8 cellular contexts compared by ENCODE assay signal in the genomic region with DNA sequence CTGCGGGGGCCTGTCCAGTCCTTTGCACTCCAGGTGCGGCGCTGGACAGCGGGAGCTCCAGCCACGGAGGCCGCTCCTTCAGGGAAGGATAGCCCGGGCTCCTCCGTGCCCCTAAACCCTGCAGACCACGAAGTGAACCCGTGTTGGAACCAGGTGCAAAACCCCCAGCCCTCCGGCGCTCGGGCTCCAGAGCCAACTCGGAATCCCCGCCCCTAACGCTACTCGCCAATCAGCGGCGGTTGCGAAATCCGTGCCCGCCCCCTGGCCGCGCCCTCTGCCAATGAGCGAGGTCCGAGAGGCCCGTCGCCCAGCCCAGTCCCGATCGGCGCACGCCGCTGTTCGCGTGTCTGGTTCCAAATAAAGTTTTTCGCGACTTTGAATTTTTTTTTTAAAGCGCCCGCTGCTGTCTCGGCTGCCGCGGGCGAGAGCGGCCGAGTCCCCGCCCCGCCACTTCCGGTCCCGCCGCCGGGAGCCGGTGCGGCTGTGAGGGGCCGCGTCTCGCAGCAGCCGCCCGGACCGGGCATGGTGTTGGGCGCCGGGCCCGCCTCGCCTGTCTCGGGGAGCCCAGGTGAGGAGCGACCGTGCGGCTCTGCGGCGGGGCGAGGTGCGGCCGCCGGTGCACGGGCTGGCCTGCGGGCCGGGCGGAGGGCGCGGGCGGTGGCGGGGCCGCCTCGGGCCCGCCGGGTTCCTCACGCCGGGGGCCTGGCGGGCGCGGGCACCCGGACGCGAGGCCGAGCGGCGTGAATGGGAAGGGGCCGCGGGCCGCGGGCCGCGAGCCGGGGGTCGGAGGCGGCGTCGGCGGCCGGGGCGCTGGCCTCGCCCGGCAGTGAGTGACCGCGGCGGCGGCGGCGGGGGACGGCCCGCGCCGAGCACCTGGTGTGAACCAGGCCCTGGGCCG. TPM values are rescaled to one million over a fixed set of nuclear protein-coding genes. Genes with fewer than 3 reads are reported as not detected.
DNase-seq lines count a peak whose midpoint lies in the region; ATAC-seq and TF ChIP-seq lines count a peak whose summit lies in the region.

A gene with protein sequence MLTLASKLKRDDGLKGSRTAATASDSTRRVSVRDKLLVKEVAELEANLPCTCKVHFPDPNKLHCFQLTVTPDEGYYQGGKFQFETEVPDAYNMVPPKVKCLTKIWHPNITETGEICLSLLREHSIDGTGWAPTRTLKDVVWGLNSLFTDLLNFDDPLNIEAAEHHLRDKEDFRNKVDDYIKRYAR (plus strand): TSS at position 450 of the 898 bp plus-strand sequence. CDS start 6,094 bp downstream, outside the sequence.

- peak within 1 kb of the TSS; percentile 66 for H2AK5ac ChIP-seq in IMR-90 (ENCODE audit: low read depth, low read length)

- no peak for TF ChIP-seq CTCF in IMR-90 (conservative IDR thresholded peaks at IDR 0.05; ENCODE audit: low read depth, low read length)
- TF ChIP-seq CTCF in epithelial cell of proximal tubule (conservative IDR thresholded peaks at IDR 0.05; ENCODE audit: low read depth, low read length): no peak

- intact Hi-C loops in IMR-90 (cut with micrococcal nuclease): loop anchor here (2.0 to 5.0 kb wide), 2 partner anchors 95 to 108 kb away; partner anchors contain the start of genes RAMP1 and SCLY

- H2BK15ac ChIP-seq in IMR-90 (ENCODE audit: low read depth, low read length): no peak within 1 kb of the TSS

- H2BK5ac ChIP-seq in IMR-90 (ENCODE audit: low read depth, low read length, poor library complexity, severe bottlenecking): peak within 1 kb of the TSS; percentile 40

- peak within 1 kb of the TSS; percentile 85 for H3K4me3 ChIP-seq in IMR-90 (ENCODE audit: insufficient read depth, low read depth, low read length)
- peak within 1 kb of the TSS; percentile 82 for H3K4me3 ChIP-seq in epithelial cell of proximal tubule (ENCODE audit: low read depth, low read length)
- peak within 1 kb of the TSS; percentile 85 to 87 for H3K4me3 ChIP-seq in mucosa of rectum (ENCODE audit: low read length in 2 of 2)

- no peak for TF ChIP-seq RAD21 in IMR-90 (IDR thresholded peaks at IDR 0.05; ENCODE audit: low read length)

- H3K36me3 ChIP-seq in IMR-90 (ENCODE audit: control insufficient read depth, insufficient read depth, low read length) (no peaks in the 10 kb centered on the region), mucosa of rectum (ENCODE audit: control insufficient read depth in 2 of 2, insufficient read depth in 2 of 2, low read length in 2 of 2) (peaks cover 0 to 3% of the 10 kb centered on the region in 2 donors)

- DNase-seq in DMS 273 treated with DMSO at 0.1 percent for 48 hours (lab: John Stamatoyannopoulos, UW) (peak; percentile 89), IMR-90 (peak; percentile 95), OCI-M1 (lab: John Stamatoyannopoulos, UW) (peak; percentile 98), activated T-cell treated with anti-CD3 and anti-CD28 coated beads for 48 hours (ENCODE audit: low read depth) (peak; percentile 97), epithelial cell of proximal tubule (ENCODE audit: low read depth) (peak; percentile 58)
- DNase-seq in stimulated activated CD8-positive, alpha-beta memory T cell treated with anti-CD3 and anti-CD28 coated beads, Interleukin-4, amount 100 ng/mL, for 48 hours: peak; percentile 99

- H3K56ac ChIP-seq in IMR-90 (ENCODE audit: extremely low read depth, insufficient read depth, low read length): peak within 1 kb of the TSS; percentile 35; the same call in 1 of the 2 replicates

- no peaks in the 10 kb centered on the region for H3K27me3 ChIP-seq in IMR-90 (ENCODE audit: control insufficient read depth, insufficient read depth, low read length)
- no peaks in the 10 kb centered on the region for H3K27me3 ChIP-seq in mucosa of rectum (ENCODE audit: control insufficient read depth in 2 of 2, insufficient read depth in 2 of 2, low read length in 2 of 2)

- dilution Hi-C loops in IMR-90 (cut with HindIII; ENCODE audit: low sequenced_read_pairs, unreplicated experiment): no loop called here

- no peak within 1 kb of the TSS for H3K18ac ChIP-seq in IMR-90 (ENCODE audit: low read depth, low read length)

- ATAC-seq in GM21528 (IDR thresholded peaks at IDR 0.05; ENCODE audit: low FRiP score, unreplicated experiment): peak; percentile 95
- ATAC-seq in IMR-90 (ENCODE audit: low read depth): peak; percentile 96

- H3K9me1 ChIP-seq in IMR-90 (ENCODE audit: insufficient read depth, low read length): peaks cover 29% of the 10 kb centered on the region

- WGBS in IMR-90 (ENCODE audit: extremely low coverage in 2 of 2, insufficient read length in 1 of 2), 2 experiments: 0% methylated on average over 105 of the region's 123 CpGs; no CpG with 5 or more reads in 1 of the 2 experiments

- TF ChIP-seq POLR2A in IMR-90 (IDR thresholded peaks at IDR 0.05; ENCODE audit: low read depth, low read length): peak; percentile 61; the same call in 1 of the 2 replicates

- POLR2A ChIA-PET in IMR-90 (lab: Charles Lee; ENCODE audit: unreplicated experiment): no interaction called here

- peak within 1 kb of the TSS; percentile 90 for H2AK9ac ChIP-seq in IMR-90 (replicated peaks; ENCODE audit: low read depth, low read length, poor library complexity)

- H3K27ac ChIP-seq in IMR-90 (ENCODE audit: insufficient read depth, low read length) (peak within 1 kb of the TSS; percentile 66), mucosa of rectum (ENCODE audit: low read depth in 2 of 2, low read length in 2 of 2) (peak within 1 kb of the TSS in 1 of 2 donors; percentile 67)

- H3K23ac ChIP-seq in IMR-90 (ENCODE audit: low read depth, low read length): peak within 1 kb of the TSS; percentile 87

- H2BK120ac ChIP-seq in IMR-90 (ENCODE audit: low read depth, low read length): peak within 1 kb of the TSS; percentile 34; the same call in 1 of the 2 replicates

- H3K4me1 ChIP-seq in IMR-90 (ENCODE audit: control insufficient read depth, insufficient read depth, low read length) (peaks cover 6% of the 10 kb centered on the region), mucosa of rectum (ENCODE audit: control insufficient read depth in 2 of 2, insufficient read depth in 2 of 2, low read length in 2 of 2) (peaks cover 12 to 24% of the 10 kb centered on the region in 2 donors)

- peaks cover 13 to 43% of the 10 kb centered on the region in 2 experiments for H3K79me1 ChIP-seq in IMR-90 (ENCODE audit: low read depth in 1 of 2, low read length in 2 of 2)

- H3K9ac ChIP-seq in IMR-90 (ENCODE audit: low read depth, low read length) (peak within 1 kb of the TSS; percentile 93), mucosa of rectum (ENCODE audit: low read depth in 1 of 2, low read length in 2 of 2) (peak within 1 kb of the TSS; percentile 63 to 72)

- in situ Hi-C loops in IMR-90 (cut with MboI; ENCODE audit: low sequenced_read_pairs): no loop called here

- no peak within 1 kb of the TSS for H2BK20ac ChIP-seq in IMR-90 (ENCODE audit: low read depth, low read length)

- peak within 1 kb of the TSS; percentile 2; the same call in 1 of the 2 replicates for H4K91ac ChIP-seq in IMR-90 (ENCODE audit: insufficient read depth, low read depth, low read length)

- no TSS peak for BruUV-seq in IMR-90 (replicated peaks; lab: Mats Ljungman, UMichigan)

- H3K9me3 ChIP-seq in IMR-90 (ENCODE audit: control insufficient read depth, insufficient read depth, low read length) (peaks cover 10% of the 10 kb centered on the region), mucosa of rectum (ENCODE audit: control insufficient read depth in 2 of 2, low read length in 2 of 2) (peaks cover 0 to 9% of the 10 kb centered on the region in 2 donors)

- H3K14ac ChIP-seq in IMR-90 (replicated peaks; ENCODE audit: low read depth, low read length): peak within 1 kb of the TSS; percentile 94

- CTCF ChIA-PET in IMR-90 (lab: Yijun Ruan, JAX): no interaction called here

- no peak within 1 kb of the TSS; the same call in 1 of the 2 replicates for H4K5ac ChIP-seq in IMR-90 (ENCODE audit: low read depth, low read length)

- H4K8ac ChIP-seq in IMR-90 (ENCODE audit: low read depth in 2 of 2, low read length in 2 of 2): peak within 1 kb of the TSS; percentile 6 to 56; a peak in 2 of 4 replicates

- H3K4ac ChIP-seq in IMR-90 (ENCODE audit: low read depth, low read length): peak within 1 kb of the TSS; percentile 75

- peak within 1 kb of the TSS; percentile 99 for H2AFZ ChIP-seq in IMR-90 (replicated peaks; ENCODE audit: low read length, poor library complexity)

- H4K20me1 ChIP-seq in IMR-90 (ENCODE audit: insufficient read depth, low read length): peaks cover 43% of the 10 kb centered on the region

- H3K4me2 ChIP-seq in IMR-90 (ENCODE audit: low read depth, low read length): peak within 1 kb of the TSS; percentile 93

TF ChIP-seq in IMR-90, 13 proteins besides CTCF, POLR2A, EP300 and RAD21 (continues in another document):
- TF ChIP-seq, protein P1, sequence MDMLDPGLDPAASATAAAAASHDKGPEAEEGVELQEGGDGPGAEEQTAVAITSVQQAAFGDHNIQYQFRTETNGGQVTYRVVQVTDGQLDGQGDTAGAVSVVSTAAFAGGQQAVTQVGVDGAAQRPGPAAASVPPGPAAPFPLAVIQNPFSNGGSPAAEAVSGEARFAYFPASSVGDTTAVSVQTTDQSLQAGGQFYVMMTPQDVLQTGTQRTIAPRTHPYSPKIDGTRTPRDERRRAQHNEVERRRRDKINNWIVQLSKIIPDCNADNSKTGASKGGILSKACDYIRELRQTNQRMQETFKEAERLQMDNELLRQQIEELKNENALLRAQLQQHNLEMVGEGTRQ (IDR thresholded peaks at IDR 0.05; ENCODE audit: low read depth, low read length): no peak
- TF ChIP-seq CHD1 (IDR thresholded peaks at IDR 0.05; ENCODE audit: low read depth, low read length) (no peak), MAZ (IDR thresholded peaks at IDR 0.05; ENCODE audit: borderline replicate concordance, low read depth, low read length) (peak; percentile 82; the same call in 1 of the 2 replicates), RFX5 (IDR thresholded peaks at IDR 0.05; ENCODE audit: low read depth, low read length) (0 out of 2 replicates have a peak, but pooled peaks have one; percentile 8), BHLHE40 (IDR thresholded peaks at IDR 0.05; ENCODE audit: low read depth, low read length) (peak; percentile 92)
- TF ChIP-seq, protein P2, sequence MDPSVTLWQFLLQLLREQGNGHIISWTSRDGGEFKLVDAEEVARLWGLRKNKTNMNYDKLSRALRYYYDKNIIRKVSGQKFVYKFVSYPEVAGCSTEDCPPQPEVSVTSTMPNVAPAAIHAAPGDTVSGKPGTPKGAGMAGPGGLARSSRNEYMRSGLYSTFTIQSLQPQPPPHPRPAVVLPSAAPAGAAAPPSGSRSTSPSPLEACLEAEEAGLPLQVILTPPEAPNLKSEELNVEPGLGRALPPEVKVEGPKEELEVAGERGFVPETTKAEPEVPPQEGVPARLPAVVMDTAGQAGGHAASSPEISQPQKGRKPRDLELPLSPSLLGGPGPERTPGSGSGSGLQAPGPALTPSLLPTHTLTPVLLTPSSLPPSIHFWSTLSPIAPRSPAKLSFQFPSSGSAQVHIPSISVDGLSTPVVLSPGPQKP (IDR thresholded peaks at IDR 0.05; ENCODE audit: borderline replicate concordance, low read depth, low read length): peak; percentile 75; the same call in 1 of the 2 replicates

RNA-seq across cellular contexts. Expression of the gene that starts here (rescaled TPM):
- 44.6 and 59.4 TPM in 2 replicates for total RNA-seq in IMR-90 (2012; rRNA removed)
- polyA plus RNA-seq in IMR-90 (2012; rRNA removed): 53.5 and 59.8 TPM in 2 replicates
- 23.3 and 29.7 TPM in 2 replicates for polyA plus RNA-seq in IMR-90 (2012; cell fraction: cytosol; rRNA removed)
- 12.9 and 38.5 TPM in 2 replicates for polyA plus RNA-seq in IMR-90 (2012; cell fraction: nucleus; rRNA removed; ENCODE audit: low replicate concordance)
- 54.8 and 85.5 TPM in 2 replicates for total RNA-seq in epithelial cell of proximal tubule
